35 cellular contexts compared by ENCODE assay signal in genomic region chr4:112196446-112196845, GRCh38.
"Had no signal": no experiment of that assay in that cellular context is flagged by ENCODE, and none has a peak within 500 bp of the region (broad histone marks: within the 10 kb centered on the region; RNA-seq: fewer than 3 reads in every experiment).

No MANE protein-coding gene starts in this region.

- H3K9me3 ChIP-seq: adrenal gland, body of pancreas, esophagus muscularis mucosa, gastroesophageal sphincter had no signal

- H3K4me1 ChIP-seq: adrenal gland, body of pancreas, esophagus muscularis mucosa, gastroesophageal sphincter had no signal

- H3K27ac Mint-ChIP-seq: activated CD4-positive, alpha-beta memory T cell treated with anti-CD3 and anti-CD28 coated beads for 36 hours; activated CD4-positive, alpha-beta T cell treated with anti-CD3 and anti-CD28 coated beads for 36 hours; activated CD4-positive, alpha-beta T cell treated with anti-CD3 and anti-CD28 coated beads, Interleukin-2, amount 10 ng/mL, durations not matched to agents 24 days and 14 days; activated CD8-positive, alpha-beta memory T cell treated with anti-CD3 and anti-CD28 coated beads, Interleukin-2, amount 10 ng/mL, durations not matched to agents 7 days and 5 days; activated CD8-positive, alpha-beta T cell treated with anti-CD3 and anti-CD28 coated beads, Interleukin-2, amount 10 ng/mL, durations not matched to agents 7 days and 5 days; activated naive CD4-positive, alpha-beta T cell treated with anti-CD3 and anti-CD28 coated beads for 36 hours; activated naive CD4-positive, alpha-beta T cell treated with anti-CD3 and anti-CD28 coated beads, Interleukin-2, amount 50 U/mL, for 24 hours; activated naive CD8-positive, alpha-beta T cell treated with anti-CD3 and anti-CD28 coated beads for 36 hours; activated naive CD8-positive, alpha-beta T cell treated with anti-CD3 and anti-CD28 coated beads, Interleukin-2, amount 50 U/mL, for 24 hours; activated T-helper 1 cell treated with anti-CD3 and anti-CD28 coated beads, Interleukin-12 subunit alpha, Interleukin-12 subunit beta, Interleukin-2, Interleukin-4 antibody, amounts not matched to agents 30 ng/mL and 10 ng/mL and 1 ng/mL, durations not matched to agents 14 hours and 24 hours and 36 hours; activated T-helper 2 cell treated with anti-CD3 and anti-CD28 coated beads, Interferon-gamma antibody, Interleukin-2, Interleukin-4, amounts not matched to agents 10 μg/mL and 5 μg/mL and 100 μg/mL, durations not matched to agents 14 hours and 24 hours and 36 hours; effector memory CD8-positive, alpha-beta T cell; T-helper 17 cell; T-helper 2 cell treated with Interferon-gamma antibody and Interleukin-4, amounts not matched to agents 5 μg/mL and 100 μg/mL, for 36 hours had no signal

- H3K36me3 ChIP-seq: adrenal gland, esophagus muscularis mucosa, gastroesophageal sphincter had no signal

- H3K27me3 Mint-ChIP-seq: activated naive CD4-positive, alpha-beta T cell treated with anti-CD3 and anti-CD28 coated beads, Interleukin-2, amount 50 U/mL, for 24 hours; activated naive CD8-positive, alpha-beta T cell treated with anti-CD3 and anti-CD28 coated beads for 36 hours; activated naive CD8-positive, alpha-beta T cell treated with anti-CD3 and anti-CD28 coated beads, Interleukin-2, amount 50 U/mL, for 24 hours; effector memory CD8-positive, alpha-beta T cell; T-helper 17 cell had no signal

- H3K4me3 Mint-ChIP-seq: activated CD4-positive, alpha-beta memory T cell treated with anti-CD3 and anti-CD28 coated beads for 36 hours; activated CD4-positive, alpha-beta T cell treated with anti-CD3 and anti-CD28 coated beads for 36 hours; activated CD4-positive, alpha-beta T cell treated with anti-CD3 and anti-CD28 coated beads, Interleukin-2, amount 10 ng/mL, durations not matched to agents 24 days and 14 days; activated CD8-positive, alpha-beta memory T cell treated with anti-CD3 and anti-CD28 coated beads, Interleukin-2, amount 10 ng/mL, durations not matched to agents 7 days and 5 days; activated CD8-positive, alpha-beta T cell treated with anti-CD3 and anti-CD28 coated beads, Interleukin-2, amount 10 ng/mL, durations not matched to agents 7 days and 5 days; activated naive CD4-positive, alpha-beta T cell treated with anti-CD3 and anti-CD28 coated beads for 36 hours; activated naive CD4-positive, alpha-beta T cell treated with anti-CD3 and anti-CD28 coated beads, Interleukin-2, amount 50 U/mL, for 24 hours; activated naive CD8-positive, alpha-beta T cell treated with anti-CD3 and anti-CD28 coated beads for 36 hours; activated naive CD8-positive, alpha-beta T cell treated with anti-CD3 and anti-CD28 coated beads, Interleukin-2, amount 50 U/mL, for 24 hours; activated T-helper 1 cell treated with anti-CD3 and anti-CD28 coated beads, Interleukin-12 subunit alpha, Interleukin-12 subunit beta, Interleukin-2, Interleukin-4 antibody, amounts not matched to agents 30 ng/mL and 10 ng/mL and 1 ng/mL, durations not matched to agents 14 hours and 24 hours and 36 hours; effector memory CD8-positive, alpha-beta T cell; T-helper 17 cell; T-helper 2 cell treated with Interferon-gamma antibody and Interleukin-4, amounts not matched to agents 5 μg/mL and 100 μg/mL, for 36 hours had no signal

- H3K27ac ChIP-seq: adrenal gland, body of pancreas, esophagus muscularis mucosa, gastroesophageal sphincter had no signal

- DNase-seq: activated CD4-positive, alpha-beta memory T cell treated with anti-CD3 and anti-CD28 coated beads for 36 hours; activated CD4-positive, alpha-beta T cell treated with anti-CD3 and anti-CD28 coated beads for 36 hours; activated CD4-positive, alpha-beta T cell treated with anti-CD3 and anti-CD28 coated beads, Interleukin-2, amount 10 ng/mL, durations not matched to agents 24 days and 14 days; activated CD4-positive, CD25-positive, alpha-beta regulatory T cell; activated CD4-positive, CD25-positive, alpha-beta regulatory T cell treated with anti-CD3 and anti-CD28 coated beads, Interleukin-2, amount 50 U/mL, for 72 hours; activated CD8-positive, alpha-beta memory T cell treated with anti-CD3 and anti-CD28 coated beads, Interleukin-2, amount 10 ng/mL, durations not matched to agents 7 days and 5 days; activated CD8-positive, alpha-beta memory T cell treated with anti-CD3 and anti-CD28 coated beads, Interleukin-2, amount 50 U/mL, for 4 hours; activated CD8-positive, alpha-beta T cell treated with anti-CD3 and anti-CD28 coated beads, Interleukin-2, amount 10 ng/mL, durations not matched to agents 7 days and 5 days; activated effector memory CD4-positive, alpha-beta T cell treated with anti-CD3 and anti-CD28 coated beads, Interleukin-2, amount 50 U/mL, for 16 hours; activated naive CD4-positive, alpha-beta T cell treated with anti-CD3 and anti-CD28 coated beads for 36 hours; activated naive CD8-positive, alpha-beta T cell treated with anti-CD3 and anti-CD28 coated beads for 36 hours; activated naive CD8-positive, alpha-beta T cell treated with anti-CD3 and anti-CD28 coated beads, Interleukin-2, amount 50 U/mL, for 24 hours; activated T-cell treated with anti-CD3 and anti-CD28 coated beads, Interleukin-2, amount 50 U/mL, for 1 hour; activated T-cell treated with anti-CD3 and anti-CD28 coated beads, Interleukin-2, amount 50 U/mL, for 48 hours; adrenal gland; amygdala; aorta; body of pancreas; caudate nucleus; cortex of kidney; dermis blood vessel endothelial cell; effector CD4-positive, alpha-beta T cell; effector memory CD8-positive, alpha-beta T cell; erythroblast; foreskin melanocyte; T-helper 1 cell; T-helper 17 cell; T1000 had no signal

- H3K4me3 ChIP-seq: adrenal gland, body of pancreas, esophagus muscularis mucosa, gastroesophageal sphincter had no signal

- H3K9me3 Mint-ChIP-seq: activated CD4-positive, alpha-beta memory T cell treated with anti-CD3 and anti-CD28 coated beads for 36 hours; activated CD4-positive, alpha-beta T cell treated with anti-CD3 and anti-CD28 coated beads, Interleukin-2, amount 10 ng/mL, durations not matched to agents 24 days and 14 days; activated naive CD4-positive, alpha-beta T cell treated with anti-CD3 and anti-CD28 coated beads for 36 hours; activated naive CD4-positive, alpha-beta T cell treated with anti-CD3 and anti-CD28 coated beads, Interleukin-2, amount 50 U/mL, for 24 hours; activated naive CD8-positive, alpha-beta T cell treated with anti-CD3 and anti-CD28 coated beads for 36 hours; activated naive CD8-positive, alpha-beta T cell treated with anti-CD3 and anti-CD28 coated beads, Interleukin-2, amount 50 U/mL, for 24 hours; activated T-helper 1 cell treated with anti-CD3 and anti-CD28 coated beads, Interleukin-12 subunit alpha, Interleukin-12 subunit beta, Interleukin-2, Interleukin-4 antibody, amounts not matched to agents 30 ng/mL and 10 ng/mL and 1 ng/mL, durations not matched to agents 14 hours and 24 hours and 36 hours; activated T-helper 2 cell treated with anti-CD3 and anti-CD28 coated beads, Interferon-gamma antibody, Interleukin-2, Interleukin-4, amounts not matched to agents 10 μg/mL and 5 μg/mL and 100 μg/mL, durations not matched to agents 14 hours and 24 hours and 36 hours; effector memory CD8-positive, alpha-beta T cell; T-helper 2 cell treated with Interferon-gamma antibody and Interleukin-4, amounts not matched to agents 5 μg/mL and 100 μg/mL, for 36 hours had no signal

- H3K27me3 ChIP-seq: adrenal gland, body of pancreas, esophagus muscularis mucosa, gastroesophageal sphincter had no signal

- FAIRE-seq: colon had no signal
